In genomic region chr7:158392251-158392650, GRCh38 we compare ENCODE assay signal across 6 cellular contexts.
"Had no signal": no experiment of that assay in that cellular context is flagged by ENCODE, and none has a peak within 500 bp of the region (broad histone marks: within the 10 kb centered on the region; RNA-seq: fewer than 3 reads in every experiment).

No MANE protein-coding gene starts in this region.

- H3K9ac ChIP-seq: GM23248 had no signal

- H2AFZ ChIP-seq: GM23248 had no signal

- FAIRE-seq: H54, HTR-8/SVneo had no signal

- DNase-seq: GM23248, GOT3, H9, HCEC 1CT had no signal

- H3K4me3 ChIP-seq: GM23248 had no signal

- H3K27ac ChIP-seq: GM23248 had no signal
